Comparison of ENCODE assay signal across 30 cellular contexts in the genomic region with DNA sequence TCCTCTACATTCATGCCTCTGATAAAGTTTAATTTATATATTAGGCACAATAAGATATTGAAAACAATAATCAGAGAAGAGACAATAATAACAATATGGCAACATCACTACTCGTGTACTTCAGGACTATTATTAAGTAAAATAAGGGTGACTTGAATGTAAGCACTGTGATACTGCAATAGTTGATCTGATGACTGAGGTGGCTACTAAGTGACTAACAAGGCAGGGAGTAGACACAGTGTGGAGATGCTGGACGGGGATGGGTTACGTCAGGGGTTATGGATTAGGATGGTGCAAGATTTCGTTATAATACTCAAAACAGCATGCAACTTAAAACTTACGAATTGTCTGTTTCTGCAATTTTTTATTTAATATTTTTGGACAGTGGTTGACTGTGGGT.
"Had no signal": no experiment of that assay in that cellular context is flagged by ENCODE, and none has a peak within 500 bp of the region (broad histone marks: within the 10 kb centered on the region; RNA-seq: fewer than 3 reads in every experiment).

No MANE protein-coding gene starts in this region.

- H3K27ac ChIP-seq: ascending aorta, breast epithelium, cardiac muscle cell, colonic mucosa, epithelial cell of prostate, esophagus squamous epithelium, gastroesophageal sphincter, heart right ventricle had no signal

- ATAC-seq: activated CD4-positive, alpha-beta T cell treated with anti-CD3 and anti-CD28 coated beads for 36 hours; activated CD8-positive, alpha-beta memory T cell treated with anti-CD3 and anti-CD28 coated beads, Interleukin-2, amount 10 ng/mL, durations not matched to agents 7 days and 5 days; activated CD8-positive, alpha-beta T cell treated with anti-CD3 and anti-CD28 coated beads, Interleukin-2, amount 10 ng/mL, durations not matched to agents 7 days and 5 days; gastroesophageal sphincter; heart right ventricle had no signal

- H3K4me3 Mint-ChIP-seq: activated CD4-positive, alpha-beta memory T cell treated with anti-CD3 and anti-CD28 coated beads for 36 hours; activated CD4-positive, alpha-beta T cell treated with anti-CD3 and anti-CD28 coated beads for 36 hours; activated CD4-positive, alpha-beta T cell treated with anti-CD3 and anti-CD28 coated beads, Interleukin-2, amount 10 ng/mL, durations not matched to agents 24 days and 14 days; activated CD8-positive, alpha-beta memory T cell treated with anti-CD3 and anti-CD28 coated beads, Interleukin-2, amount 10 ng/mL, durations not matched to agents 7 days and 5 days; activated CD8-positive, alpha-beta T cell treated with anti-CD3 and anti-CD28 coated beads, Interleukin-2, amount 10 ng/mL, durations not matched to agents 7 days and 5 days; activated naive CD4-positive, alpha-beta T cell treated with anti-CD3 and anti-CD28 coated beads, Interleukin-2, amount 10 ng/mL, durations not matched to agents 7 days and 5 days; activated naive CD8-positive, alpha-beta T cell treated with anti-CD3 and anti-CD28 coated beads for 36 hours; brain; T-helper 1 cell treated with Interleukin-12 subunit alpha and Interleukin-12 subunit beta and Interleukin-4 antibody, amounts not matched to agents 30 μg/mL and 1 μg/mL, for 36 hours; T-helper 2 cell treated with Interferon-gamma antibody and Interleukin-4, amounts not matched to agents 5 μg/mL and 100 μg/mL, for 36 hours had no signal

- DNase-seq: activated CD4-positive, alpha-beta memory T cell treated with anti-CD3 and anti-CD28 coated beads for 36 hours; activated CD4-positive, alpha-beta T cell treated with anti-CD3 and anti-CD28 coated beads for 36 hours; activated CD4-positive, alpha-beta T cell treated with anti-CD3 and anti-CD28 coated beads, Interleukin-2, amount 10 ng/mL, durations not matched to agents 24 days and 14 days; activated CD4-positive, CD25-positive, alpha-beta regulatory T cell; activated CD4-positive, CD25-positive, alpha-beta regulatory T cell treated with anti-CD3 and anti-CD28 coated beads, Interleukin-2, amount 50 U/mL, for 72 hours; activated CD8-positive, alpha-beta memory T cell treated with anti-CD3 and anti-CD28 coated beads, Interleukin-2, amount 10 ng/mL, durations not matched to agents 7 days and 5 days; activated CD8-positive, alpha-beta memory T cell treated with anti-CD3 and anti-CD28 coated beads, Interleukin-2, amount 50 U/mL, for 4 hours; activated CD8-positive, alpha-beta T cell treated with anti-CD3 and anti-CD28 coated beads, Interleukin-2, amount 10 ng/mL, durations not matched to agents 7 days and 5 days; activated effector memory CD4-positive, alpha-beta T cell treated with anti-CD3 and anti-CD28 coated beads, Interleukin-2, amount 50 U/mL, for 16 hours; activated naive CD4-positive, alpha-beta T cell treated with anti-CD3 and anti-CD28 coated beads, Interleukin-2, amount 10 ng/mL, durations not matched to agents 7 days and 5 days; activated naive CD8-positive, alpha-beta T cell treated with anti-CD3 and anti-CD28 coated beads for 36 hours; activated T-cell treated with anti-CD3 and anti-CD28 coated beads, Interleukin-2, amount 50 U/mL, for 1 hour; central memory CD4-positive, alpha-beta T cell; cerebellar nuclear complex; colonic mucosa; effector CD8-positive, alpha-beta T cell; esophagus squamous epithelium; foreskin melanocyte; heart right ventricle; hippocampal formation; T1000 had no signal

- H3K27me3 ChIP-seq: ascending aorta, breast epithelium, cardiac muscle cell, colonic mucosa, esophagus squamous epithelium, gastroesophageal sphincter, heart right ventricle had no signal

- H3K4me3 ChIP-seq: ascending aorta, breast epithelium, cardiac muscle cell, colonic mucosa, esophagus squamous epithelium, gastroesophageal sphincter, heart right ventricle had no signal

- H3K4me1 ChIP-seq: ascending aorta, breast epithelium, colonic mucosa, esophagus squamous epithelium, gastroesophageal sphincter had no signal

- H3K9me3 ChIP-seq: ascending aorta, breast epithelium, colonic mucosa, esophagus squamous epithelium, gastroesophageal sphincter had no signal

- H3K4me1 Mint-ChIP-seq: brain had no signal

- H3K9me3 Mint-ChIP-seq: activated naive CD4-positive, alpha-beta T cell treated with anti-CD3 and anti-CD28 coated beads, Interleukin-2, amount 10 ng/mL, durations not matched to agents 7 days and 5 days had no signal

- H3K27me3 Mint-ChIP-seq: activated CD4-positive, alpha-beta memory T cell treated with anti-CD3 and anti-CD28 coated beads for 36 hours; activated CD4-positive, alpha-beta T cell treated with anti-CD3 and anti-CD28 coated beads for 36 hours; activated CD4-positive, alpha-beta T cell treated with anti-CD3 and anti-CD28 coated beads, Interleukin-2, amount 10 ng/mL, durations not matched to agents 24 days and 14 days; activated CD8-positive, alpha-beta memory T cell treated with anti-CD3 and anti-CD28 coated beads, Interleukin-2, amount 10 ng/mL, durations not matched to agents 7 days and 5 days; activated naive CD4-positive, alpha-beta T cell treated with anti-CD3 and anti-CD28 coated beads, Interleukin-2, amount 10 ng/mL, durations not matched to agents 7 days and 5 days; activated naive CD8-positive, alpha-beta T cell treated with anti-CD3 and anti-CD28 coated beads for 36 hours; brain had no signal

- H3K27ac Mint-ChIP-seq: activated CD4-positive, alpha-beta memory T cell treated with anti-CD3 and anti-CD28 coated beads for 36 hours; activated CD4-positive, alpha-beta T cell treated with anti-CD3 and anti-CD28 coated beads, Interleukin-2, amount 10 ng/mL, durations not matched to agents 24 days and 14 days; activated CD8-positive, alpha-beta memory T cell treated with anti-CD3 and anti-CD28 coated beads, Interleukin-2, amount 10 ng/mL, durations not matched to agents 7 days and 5 days; activated CD8-positive, alpha-beta T cell treated with anti-CD3 and anti-CD28 coated beads, Interleukin-2, amount 10 ng/mL, durations not matched to agents 7 days and 5 days; activated naive CD4-positive, alpha-beta T cell treated with anti-CD3 and anti-CD28 coated beads, Interleukin-2, amount 10 ng/mL, durations not matched to agents 7 days and 5 days; activated naive CD8-positive, alpha-beta T cell treated with anti-CD3 and anti-CD28 coated beads for 36 hours; activated T-helper 2 cell treated with anti-CD3 and anti-CD28 coated beads, Interferon-gamma antibody, Interleukin-2, Interleukin-4, amounts not matched to agents 10 μg/mL and 5 μg/mL and 100 μg/mL, durations not matched to agents 14 hours and 24 hours and 36 hours; brain; T-helper 1 cell treated with Interleukin-12 subunit alpha and Interleukin-12 subunit beta and Interleukin-4 antibody, amounts not matched to agents 30 μg/mL and 1 μg/mL, for 36 hours; T-helper 2 cell treated with Interferon-gamma antibody and Interleukin-4, amounts not matched to agents 5 μg/mL and 100 μg/mL, for 36 hours had no signal

- H3K36me3 ChIP-seq: breast epithelium, cardiac muscle cell, colonic mucosa had no signal
